8 cellular contexts compared by ENCODE assay signal in the genomic region with DNA sequence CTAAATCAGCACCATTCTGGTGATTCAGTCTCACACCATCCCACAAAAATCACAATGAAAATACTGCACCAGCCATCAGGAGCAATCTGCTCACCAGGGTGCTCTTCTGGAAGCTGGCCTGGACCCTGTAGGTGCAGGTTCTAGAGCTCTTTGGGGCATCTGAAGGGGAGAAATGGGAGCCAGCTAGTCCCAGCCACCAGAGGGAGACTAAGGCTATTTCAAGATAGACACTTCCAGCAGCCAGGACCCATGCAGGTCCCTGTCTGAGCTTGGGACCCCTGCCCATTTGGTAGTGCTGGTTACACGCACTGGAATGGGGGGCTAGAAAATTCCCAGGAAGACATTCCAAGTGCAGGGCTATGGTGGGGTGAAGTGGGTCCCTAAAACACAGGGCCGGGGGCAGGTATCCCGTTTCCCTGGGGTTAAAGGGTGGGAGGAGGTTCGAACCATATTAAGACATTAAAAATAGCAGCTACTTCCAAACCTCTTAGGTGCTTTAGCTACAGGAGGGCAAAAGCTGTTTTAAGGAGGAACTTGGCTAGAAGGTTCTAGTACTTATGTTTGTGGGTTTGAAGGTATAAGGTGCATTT.
A peak's percentile ranks its signal among the peaks of the same experiment; 100 is the strongest.
DNase-seq lines count a peak whose midpoint lies in the region; ATAC-seq, FAIRE-seq and TF ChIP-seq lines count a peak whose summit lies in the region.

No MANE protein-coding gene starts in this region.

- TF ChIP-seq EP300 in GM12878 (IDR thresholded peaks at IDR 0.05; ENCODE audit: borderline replicate concordance in 1 of 2, control insufficient read depth in 1 of 2, low read depth in 2 of 2, low read length in 2 of 2), result no peak

- peak overlapping the region; percentile 95 for H3K27ac ChIP-seq in OCI-LY7 (ENCODE audit: low read depth, low read length, poor library complexity, severe bottlenecking)
- H3K27ac ChIP-seq in GM12878 (ENCODE audit: control insufficient read depth, insufficient read depth), result no peak overlapping the region
- H3K27ac ChIP-seq in left lung, result no peak overlapping the region

- peaks cover 27% of the 10 kb centered on the region; the same call in 1 of the 2 replicates for H3K79me2 ChIP-seq in OCI-LY7 (ENCODE audit: insufficient read depth, low read depth, low read length)
- H3K79me2 ChIP-seq in GM12878 (ENCODE audit: control insufficient read depth, insufficient read depth, low read length), result no peaks in the 10 kb centered on the region

- DNase-seq in AG09319 (ENCODE audit: extremely low read depth, low read depth) (no peak), OCI-LY7 (ENCODE audit: low spot score) (peak; percentile 74), GM12878 (ENCODE audit: low read depth, low spot score) (no peak), left lung (peak in 1 of 2 donors; percentile 0), middle frontal gyrus (ENCODE audit: extremely low spot score, low spot score) (no peak), putamen (ENCODE audit: low spot score) (no peak)

- H3K9me2 ChIP-seq in OCI-LY7 (ENCODE audit: insufficient read depth, low read length), result no peaks in the 10 kb centered on the region

- CTCF ChIA-PET in OCI-LY7 (lab: Charles Lee; ENCODE audit: unreplicated experiment) (interaction anchor here (0.9 to 2.3 kb wide), 3 partner anchors 18 to 208 kb away, joined by 4 to 11 read pairs (median 6); no protein-coding TSS in a partner anchor), GM12878 (lab: Yijun Ruan, JAX) (interaction anchor here (0.6 to 3.6 kb wide), 39 partner anchors 11 to 1519 kb away, joined by 3 to 87 read pairs (median 4); a partner anchor contains a TSS)

- POLR2A ChIA-PET in OCI-LY7 (lab: Charles Lee) (interaction anchor here (0.6 to 3.0 kb wide), 9 partner anchors 11 to 1764 kb away, joined by 3 to 23 read pairs (median 3); a partner anchor contains a TSS), GM12878 (lab: Charles Lee) (interaction anchor here (1.1 kb wide), 1 partner anchor 209 kb away, joined by 3 read pairs; no protein-coding TSS in a partner anchor)

- ATAC-seq in GM12878, result peak; percentile 78
- peak; percentile 45 for ATAC-seq in left lung
- no peak for ATAC-seq in GM19397 (IDR thresholded peaks at IDR 0.05; ENCODE audit: unreplicated experiment)

- RAD21 ChIA-PET in GM12878 (lab: Charles Lee; ENCODE audit: unreplicated experiment), result interaction anchor here (0.7 to 3.0 kb wide), 23 partner anchors 12 to 591 kb away, joined by 3 to 38 read pairs (median 4); a partner anchor contains a TSS

- TF ChIP-seq CTCF in AG09319 (IDR thresholded peaks at IDR 0.05; ENCODE audit: low read depth, low read length), result peak; percentile 63
- TF ChIP-seq CTCF in GM12874 (IDR thresholded peaks at IDR 0.05; ENCODE audit: insufficient read depth, low read depth, low read length), result peak; percentile 58
- TF ChIP-seq CTCF in OCI-LY7 (conservative IDR thresholded peaks at IDR 0.05; ENCODE audit: low read length), result peak; percentile 82
- peak; percentile 54 to 68 (median 63); a peak in 5 of 6 replicates for TF ChIP-seq CTCF in GM12878 (IDR thresholded peaks at IDR 0.05 in 2 of 3, conservative IDR thresholded peaks at IDR 0.05 in 1 of 3; ENCODE audit: control insufficient read depth in 2 of 3, extremely low read depth in 1 of 3, insufficient read depth in 1 of 3, low read depth in 3 of 3, low read length in 3 of 3)
- peak; percentile 20 to 26 for TF ChIP-seq CTCF in left lung (IDR thresholded peaks at IDR 0.05)

- in situ Hi-C loops in GM12878 (cut with MboI), result no loop called here

- H4K20me1 ChIP-seq in OCI-LY7 (ENCODE audit: insufficient read depth, low read length), result no peaks in the 10 kb centered on the region
- H4K20me1 ChIP-seq in GM12878 (ENCODE audit: control insufficient read depth, insufficient read depth), result no peaks in the 10 kb centered on the region

- H3K9ac ChIP-seq in GM12878 (ENCODE audit: control insufficient read depth, insufficient read depth, low read length), result no peak overlapping the region

- SMC1A ChIA-PET in GM12878 (lab: Charles Lee; ENCODE audit: uncharacterized antibody, unreplicated experiment), result interaction anchor here (0.7 to 3.8 kb wide), 25 partner anchors 8 to 398 kb away, joined by 3 to 60 read pairs (median 4); a partner anchor contains a TSS

- intact Hi-C loops in OCI-LY7 (cut with micrococcal nuclease; ENCODE audit: unreplicated experiment), result loop anchor here (1.0 kb wide), 1 partner anchor 155 kb away; no protein-coding TSS in a partner anchor
- intact Hi-C loops in GM12878 (cut with micrococcal nuclease; ENCODE audit: unreplicated experiment), result loop anchor here (2.0 to 5.0 kb wide), 2 partner anchors 76 to 209 kb away; no protein-coding TSS in a partner anchor
- intact Hi-C loops in left lung (cut with DNase I), result no loop called here

- peak overlapping the region; percentile 77 for H3K4me2 ChIP-seq in OCI-LY7 (ENCODE audit: low read length)
- no peak overlapping the region for H3K4me2 ChIP-seq in GM12878 (ENCODE audit: control insufficient read depth, insufficient read depth)

- H3K9me3 ChIP-seq in OCI-LY7 (ENCODE audit: low read length) (peaks cover 8% of the 10 kb centered on the region; the same call in 1 of the 2 replicates), GM12878 (replicated peaks; ENCODE audit: control insufficient read depth, insufficient read depth, low read length) (no peaks in the 10 kb centered on the region), left lung (no peaks in the 10 kb centered on the region)

- no TSS peak for BruUV-seq in OCI-LY7 (replicated peaks; lab: Mats Ljungman, UMichigan)
- BruUV-seq in GM12878 (replicated peaks; lab: Mats Ljungman, UMichigan), result no TSS peak

- FAIRE-seq in GM12878 (lab: Jason Lieb, UNC), result peak; percentile 52

- 43% methylated on average over 4 of the region's 4 CpGs for WGBS in GM12878 (ENCODE audit: insufficient coverage, insufficient replicate concordance, low lambda C conversion rate, missing lambda C conversion rate)

- no peak overlapping the region; the same call in 1 of the 2 replicates for H2AFZ ChIP-seq in OCI-LY7 (ENCODE audit: low read length)
- no peak overlapping the region for H2AFZ ChIP-seq in GM12878 (ENCODE audit: control insufficient read depth, low read depth, low read length)

- peak; percentile 74 for TF ChIP-seq RAD21 in GM12878 (IDR thresholded peaks at IDR 0.05; ENCODE audit: insufficient read depth, low read depth, low read length)

- H3K4me1 ChIP-seq in OCI-LY7 (ENCODE audit: insufficient read depth, low read length, poor library complexity, severe bottlenecking) (peaks cover 99% of the 10 kb centered on the region), GM12878 (ENCODE audit: control insufficient read depth, insufficient read depth, low read length) (peaks cover 30% of the 10 kb centered on the region), left lung (peaks cover 0 to 16% of the 10 kb centered on the region in 2 donors)

- H3K4me3 ChIP-seq in OCI-LY7 (ENCODE audit: low read depth, low read length, poor library complexity, severe bottlenecking) (peak overlapping the region; percentile 6), GM12878 (no peak overlapping the region), left lung (no peak overlapping the region)

- no peaks in the 10 kb centered on the region for H3K27me3 ChIP-seq in GM12878 (replicated peaks in 1 of 2; ENCODE audit: control insufficient read depth in 2 of 2, insufficient read depth in 2 of 2, low read length in 1 of 2)
- H3K27me3 ChIP-seq in left lung, result no peaks in the 10 kb centered on the region

- H3K36me3 ChIP-seq in OCI-LY7 (ENCODE audit: insufficient read depth, low read length) (peaks cover 33% of the 10 kb centered on the region), GM12878 (ENCODE audit: control insufficient read depth in 2 of 2, insufficient read depth in 2 of 2, low read length in 1 of 2) (peaks cover 1 to 3% of the 10 kb centered on the region in 2 experiments; a peak in 3 of 4 replicates), left lung (no peaks in the 10 kb centered on the region)

- no peak for TF ChIP-seq POLR2A in GM12878 (IDR thresholded peaks at IDR 0.05; ENCODE audit: low read depth, low read length)

TF ChIP-seq in GM12878, 131 proteins besides CTCF, POLR2A, EP300 and RAD21:
- TF ChIP-seq STAT3 (IDR thresholded peaks at IDR 0.05; ENCODE audit: low read depth, low read length) (no peak), BHLHE40 (IDR thresholded peaks at IDR 0.05; ENCODE audit: borderline replicate concordance in 1 of 2, low read depth in 2 of 2, low read length in 1 of 2) (no peak), YY1 (IDR thresholded peaks at IDR 0.05; ENCODE audit: low read depth, low read length) (0 out of 2 replicates have a peak, but pooled peaks have one; percentile 41), SMC3 (IDR thresholded peaks at IDR 0.05; ENCODE audit: borderline replicate concordance, low read length) (peak; percentile 76; the same call in 1 of the 2 replicates)
- TF ChIP-seq, protein P1, sequence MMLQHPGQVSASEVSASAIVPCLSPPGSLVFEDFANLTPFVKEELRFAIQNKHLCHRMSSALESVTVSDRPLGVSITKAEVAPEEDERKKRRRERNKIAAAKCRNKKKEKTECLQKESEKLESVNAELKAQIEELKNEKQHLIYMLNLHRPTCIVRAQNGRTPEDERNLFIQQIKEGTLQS (IDR thresholded peaks at IDR 0.05; ENCODE audit: borderline replicate concordance, extremely low read depth, low read depth, low read length), result no peak

Comparison
In these comparisons a context has a peak if more than half of its experiments do, and no peak if none do; other contexts are left out.
1. CTCF ChIP-seq: peak in every context shown above with its lines; median percentile 82 in OCI-LY7; 63 in AG09319; 63 in GM12878; 58 in GM12874; 23 in left lung.
2. intact Hi-C loops: an anchor here in OCI-LY7 (1.0 kb wide) and GM12878 (2.0 to 5.0 kb wide); none called in left lung.